ENCODE assay signal across 1 cellular context in genomic region chr9:121075251-121076036, GRCh38.
TF ChIP-seq lines count a peak whose summit lies in the region.

No MANE protein-coding gene starts in this region.

TF ChIP-seq in endothelial cell of umbilical vein, 7 proteins besides CTCF, POLR2A, EP300 and RAD21 (continued from another document):
- TF ChIP-seq MAX (IDR thresholded peaks at IDR 0.05; ENCODE audit: insufficient read depth, insufficient read length): no peak
- no peak for TF ChIP-seq MYC (IDR thresholded peaks at IDR 0.05; ENCODE audit: low read depth, low read length)
- no peak for TF ChIP-seq GATA2 (IDR thresholded peaks at IDR 0.05; ENCODE audit: insufficient read depth, insufficient read length, low read depth, low read length)
- TF ChIP-seq FOS (IDR thresholded peaks at IDR 0.05; ENCODE audit: borderline replicate concordance, insufficient read depth, low read length): no peak
